Comparison of ENCODE assay signal across 1 cellular context in genomic region chr16:76278086-76278485, GRCh38.
TF ChIP-seq lines count a peak whose summit lies in the region.

No MANE protein-coding gene starts in this region.

TF ChIP-seq in GM23338, 12 proteins besides CTCF, POLR2A, EP300 and RAD21 (continued from another document):
- TF ChIP-seq ZNF462 (CRISPR knock-in tag; IDR thresholded peaks at IDR 0.05): no peak
- no peak for TF ChIP-seq CREB1 (CRISPR knock-in tag; IDR thresholded peaks at IDR 0.05; ENCODE audit: low read depth)
- no peak for TF ChIP-seq JUNB (IDR thresholded peaks at IDR 0.05; ENCODE audit: unreplicated experiment)
- TF ChIP-seq ZNF114 (CRISPR knock-in tag; IDR thresholded peaks at IDR 0.05): no peak
- TF ChIP-seq NANOG (IDR thresholded peaks at IDR 0.05; ENCODE audit: borderline replicate concordance): no peak
- TF ChIP-seq ETS1 (IDR thresholded peaks at IDR 0.05): no peak
- TF ChIP-seq POLR2AphosphoS5 (IDR thresholded peaks at IDR 0.05; ENCODE audit: low read depth): no peak
- TF ChIP-seq ZNF331 (CRISPR knock-in tag; IDR thresholded peaks at IDR 0.05; ENCODE audit: low read depth): no peak
- TF ChIP-seq EZH2 (IDR thresholded peaks at IDR 0.05; ENCODE audit: low read depth, unreplicated experiment): no peak
TF ChIP-seq in GM23338: peak in this region for 0.
